ENCODE assay signal across 1 cellular context in the genomic region with DNA sequence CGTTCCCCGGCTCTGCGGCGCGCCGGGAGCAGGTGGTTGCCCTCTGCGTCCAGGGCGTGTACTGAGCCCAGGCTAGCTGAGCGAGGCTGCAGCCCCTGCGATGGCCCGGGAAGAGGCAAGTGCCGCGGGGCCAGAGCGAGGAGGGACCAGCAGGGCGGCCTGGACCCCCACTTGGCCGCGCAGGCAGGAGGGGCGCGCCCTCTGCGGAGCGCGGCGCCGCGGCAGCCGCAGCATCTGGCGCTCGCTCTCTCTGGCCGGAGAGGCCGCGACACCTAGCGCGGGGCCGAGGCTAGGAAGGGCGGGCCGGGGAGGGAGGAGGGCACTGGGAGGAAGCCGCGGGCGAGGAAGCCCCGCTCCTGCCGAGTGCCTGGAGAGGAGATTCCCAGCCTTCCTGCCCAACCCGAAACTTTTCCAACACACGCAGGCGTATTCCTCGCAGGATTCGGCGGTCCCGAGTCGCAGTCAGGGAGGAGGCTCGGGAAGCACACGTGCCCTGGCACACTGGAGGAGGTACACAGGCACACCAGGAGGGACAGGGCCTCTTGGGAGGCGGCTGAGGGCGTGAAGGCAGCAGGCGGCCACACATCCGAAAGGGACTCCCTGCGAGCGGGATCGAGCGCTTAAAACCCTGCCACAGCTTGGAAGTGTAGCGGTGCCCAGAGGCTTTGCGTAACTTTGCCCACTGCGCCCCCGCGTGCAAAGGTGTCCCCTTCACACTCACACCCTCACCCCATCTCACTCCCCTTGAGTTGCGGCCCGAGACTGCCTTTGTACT.
TF ChIP-seq lines count a peak whose summit lies in the region.

No MANE protein-coding gene starts in this region.

TF ChIP-seq in HepG2, 621 proteins besides CTCF, POLR2A, EP300 and RAD21 (continued from another document and continues in another):
- TF ChIP-seq GRHL1 (CRISPR knock-in tag; conservative IDR thresholded peaks at IDR 0.05) = no peak
- TF ChIP-seq JARID2 (CRISPR knock-in tag; IDR thresholded peaks at IDR 0.05; ENCODE audit: insufficient replicate concordance) = no peak
- TF ChIP-seq CENPT (CRISPR knock-in tag; IDR thresholded peaks at IDR 0.05; ENCODE audit: low read depth) = no peak
- TF ChIP-seq, protein P1, sequence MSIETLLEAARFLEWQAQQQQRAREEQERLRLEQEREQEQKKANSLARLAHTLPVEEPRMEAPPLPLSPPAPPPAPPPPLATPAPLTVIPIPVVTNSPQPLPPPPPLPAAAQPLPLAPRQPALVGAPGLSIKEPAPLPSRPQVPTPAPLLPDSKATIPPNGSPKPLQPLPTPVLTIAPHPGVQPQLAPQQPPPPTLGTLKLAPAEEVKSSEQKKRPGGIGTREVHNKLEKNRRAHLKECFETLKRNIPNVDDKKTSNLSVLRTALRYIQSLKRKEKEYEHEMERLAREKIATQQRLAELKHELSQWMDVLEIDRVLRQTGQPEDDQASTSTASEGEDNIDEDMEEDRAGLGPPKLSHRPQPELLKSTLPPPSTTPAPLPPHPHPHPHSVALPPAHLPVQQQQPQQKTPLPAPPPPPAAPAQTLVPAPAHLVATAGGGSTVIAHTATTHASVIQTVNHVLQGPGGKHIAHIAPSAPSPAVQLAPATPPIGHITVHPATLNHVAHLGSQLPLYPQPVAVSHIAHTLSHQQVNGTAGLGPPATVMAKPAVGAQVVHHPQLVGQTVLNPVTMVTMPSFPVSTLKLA (IDR thresholded peaks at IDR 0.05) = no peak
- peak; percentile 77 for TF ChIP-seq ZNF274 (CRISPR knock-in tag; IDR thresholded peaks at IDR 0.05)
- TF ChIP-seq, protein P2, sequence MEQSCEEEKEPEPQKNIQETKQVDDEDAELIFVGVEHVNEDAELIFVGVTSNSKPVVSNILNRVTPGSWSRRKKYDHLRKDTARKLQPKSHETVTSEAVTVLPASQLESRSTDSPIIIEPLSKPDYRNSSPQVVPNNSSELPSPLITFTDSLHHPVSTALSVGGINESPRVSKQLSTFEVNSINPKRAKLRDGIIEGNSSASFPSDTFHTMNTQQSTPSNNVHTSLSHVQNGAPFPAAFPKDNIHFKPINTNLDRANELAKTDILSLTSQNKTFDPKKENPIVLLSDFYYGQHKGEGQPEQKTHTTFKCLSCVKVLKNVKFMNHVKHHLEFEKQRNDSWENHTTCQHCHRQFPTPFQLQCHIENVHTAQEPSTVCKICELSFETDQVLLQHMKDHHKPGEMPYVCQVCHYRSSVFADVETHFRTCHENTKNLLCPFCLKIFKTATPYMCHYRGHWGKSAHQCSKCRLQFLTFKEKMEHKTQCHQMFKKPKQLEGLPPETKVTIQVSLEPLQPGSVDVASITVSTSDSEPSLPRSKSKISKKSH (CRISPR knock-in tag; IDR thresholded peaks at IDR 0.05; ENCODE audit: borderline replicate concordance) = peak; percentile 35; the same call in 1 of the 2 replicates
- no peak for TF ChIP-seq MLLT10 (CRISPR knock-in tag; IDR thresholded peaks at IDR 0.05)
- TF ChIP-seq HOXA9 (CRISPR knock-in tag; IDR thresholded peaks at IDR 0.05; ENCODE audit: borderline replicate concordance) = no peak
- TF ChIP-seq, protein P3, sequence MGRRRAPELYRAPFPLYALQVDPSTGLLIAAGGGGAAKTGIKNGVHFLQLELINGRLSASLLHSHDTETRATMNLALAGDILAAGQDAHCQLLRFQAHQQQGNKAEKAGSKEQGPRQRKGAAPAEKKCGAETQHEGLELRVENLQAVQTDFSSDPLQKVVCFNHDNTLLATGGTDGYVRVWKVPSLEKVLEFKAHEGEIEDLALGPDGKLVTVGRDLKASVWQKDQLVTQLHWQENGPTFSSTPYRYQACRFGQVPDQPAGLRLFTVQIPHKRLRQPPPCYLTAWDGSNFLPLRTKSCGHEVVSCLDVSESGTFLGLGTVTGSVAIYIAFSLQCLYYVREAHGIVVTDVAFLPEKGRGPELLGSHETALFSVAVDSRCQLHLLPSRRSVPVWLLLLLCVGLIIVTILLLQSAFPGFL (CRISPR knock-in tag; IDR thresholded peaks at IDR 0.05) = no peak
- 0 out of 2 replicates have a peak, but pooled peaks have one; percentile 29 for TF ChIP-seq CBX5 (CRISPR knock-in tag; IDR thresholded peaks at IDR 0.05; ENCODE audit: borderline replicate concordance)
- peak; percentile 30; the same call in 1 of the 2 replicates for TF ChIP-seq IRF2 (CRISPR knock-in tag; IDR thresholded peaks at IDR 0.05)
- TF ChIP-seq ZNF12 (CRISPR knock-in tag; IDR thresholded peaks at IDR 0.05) = no peak
- TF ChIP-seq ARID2 (CRISPR knock-in tag; IDR thresholded peaks at IDR 0.05; ENCODE audit: borderline replicate concordance) = no peak
- TF ChIP-seq, protein P4, sequence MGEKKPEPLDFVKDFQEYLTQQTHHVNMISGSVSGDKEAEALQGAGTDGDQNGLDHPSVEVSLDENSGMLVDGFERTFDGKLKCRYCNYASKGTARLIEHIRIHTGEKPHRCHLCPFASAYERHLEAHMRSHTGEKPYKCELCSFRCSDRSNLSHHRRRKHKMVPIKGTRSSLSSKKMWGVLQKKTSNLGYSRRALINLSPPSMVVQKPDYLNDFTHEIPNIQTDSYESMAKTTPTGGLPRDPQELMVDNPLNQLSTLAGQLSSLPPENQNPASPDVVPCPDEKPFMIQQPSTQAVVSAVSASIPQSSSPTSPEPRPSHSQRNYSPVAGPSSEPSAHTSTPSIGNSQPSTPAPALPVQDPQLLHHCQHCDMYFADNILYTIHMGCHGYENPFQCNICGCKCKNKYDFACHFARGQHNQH (CRISPR knock-in tag; IDR thresholded peaks at IDR 0.05) = no peak
- TF ChIP-seq ZNF607 (CRISPR knock-in tag; IDR thresholded peaks at IDR 0.05; ENCODE audit: borderline replicate concordance) = 0 out of 2 replicates have a peak, but pooled peaks have one; percentile 42
- no peak for TF ChIP-seq TBP (CRISPR knock-in tag; IDR thresholded peaks at IDR 0.05)
- no peak for TF ChIP-seq TGIF2 (CRISPR knock-in tag; IDR thresholded peaks at IDR 0.05)
- TF ChIP-seq, protein P5, sequence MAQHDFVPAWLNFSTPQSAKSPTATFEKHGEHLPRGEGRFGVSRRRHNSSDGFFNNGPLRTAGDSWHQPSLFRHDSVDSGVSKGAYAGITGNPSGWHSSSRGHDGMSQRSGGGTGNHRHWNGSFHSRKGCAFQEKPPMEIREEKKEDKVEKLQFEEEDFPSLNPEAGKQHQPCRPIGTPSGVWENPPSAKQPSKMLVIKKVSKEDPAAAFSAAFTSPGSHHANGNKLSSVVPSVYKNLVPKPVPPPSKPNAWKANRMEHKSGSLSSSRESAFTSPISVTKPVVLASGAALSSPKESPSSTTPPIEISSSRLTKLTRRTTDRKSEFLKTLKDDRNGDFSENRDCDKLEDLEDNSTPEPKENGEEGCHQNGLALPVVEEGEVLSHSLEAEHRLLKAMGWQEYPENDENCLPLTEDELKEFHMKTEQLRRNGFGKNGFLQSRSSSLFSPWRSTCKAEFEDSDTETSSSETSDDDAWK (CRISPR knock-in tag; IDR thresholded peaks at IDR 0.05) = no peak
- TF ChIP-seq ZNF451 (CRISPR knock-in tag; IDR thresholded peaks at IDR 0.05) = peak; percentile 62; the same call in 1 of the 2 replicates
- no peak for TF ChIP-seq DRAP1 (CRISPR knock-in tag; IDR thresholded peaks at IDR 0.05)
- TF ChIP-seq ZNF232 (CRISPR knock-in tag; IDR thresholded peaks at IDR 0.05; ENCODE audit: borderline replicate concordance) = no peak
- 0 out of 2 replicates have a peak, but pooled peaks have one; percentile 58 for TF ChIP-seq NRL (CRISPR knock-in tag; IDR thresholded peaks at IDR 0.05; ENCODE audit: borderline replicate concordance)
- TF ChIP-seq ZNF572 (CRISPR knock-in tag; IDR thresholded peaks at IDR 0.05) = no peak
- no peak; the same call in 1 of the 2 replicates for TF ChIP-seq ZNF576 (CRISPR knock-in tag; IDR thresholded peaks at IDR 0.05)
- no peak for TF ChIP-seq POLR2AphosphoS5 (IDR thresholded peaks at IDR 0.05; ENCODE audit: low read depth, low read length)
- TF ChIP-seq CERS6 (CRISPR knock-in tag; IDR thresholded peaks at IDR 0.05) = no peak
- no peak for TF ChIP-seq ZNF121 (CRISPR knock-in tag; IDR thresholded peaks at IDR 0.05)
- TF ChIP-seq, protein P6, sequence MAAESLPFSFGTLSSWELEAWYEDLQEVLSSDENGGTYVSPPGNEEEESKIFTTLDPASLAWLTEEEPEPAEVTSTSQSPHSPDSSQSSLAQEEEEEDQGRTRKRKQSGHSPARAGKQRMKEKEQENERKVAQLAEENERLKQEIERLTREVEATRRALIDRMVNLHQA (CRISPR knock-in tag; IDR thresholded peaks at IDR 0.05) = no peak
- TF ChIP-seq KDM4B (CRISPR knock-in tag; IDR thresholded peaks at IDR 0.05) = no peak
- no peak for TF ChIP-seq KLF16 (CRISPR knock-in tag; IDR thresholded peaks at IDR 0.05)
- TF ChIP-seq MIER3 (CRISPR knock-in tag; IDR thresholded peaks at IDR 0.05; ENCODE audit: borderline replicate concordance) = no peak
- TF ChIP-seq, protein P7, sequence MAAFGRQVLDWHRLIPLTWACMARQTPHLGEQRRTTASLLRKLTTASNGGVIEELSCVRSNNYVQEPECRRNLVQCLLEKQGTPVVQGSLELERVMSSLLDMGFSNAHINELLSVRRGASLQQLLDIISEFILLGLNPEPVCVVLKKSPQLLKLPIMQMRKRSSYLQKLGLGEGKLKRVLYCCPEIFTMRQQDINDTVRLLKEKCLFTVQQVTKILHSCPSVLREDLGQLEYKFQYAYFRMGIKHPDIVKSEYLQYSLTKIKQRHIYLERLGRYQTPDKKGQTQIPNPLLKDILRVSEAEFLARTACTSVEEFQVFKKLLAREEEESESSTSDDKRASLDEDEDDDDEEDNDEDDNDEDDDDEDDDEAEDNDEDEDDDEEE (CRISPR knock-in tag; IDR thresholded peaks at IDR 0.05) = no peak
- no peak for TF ChIP-seq SYNCRIP (IDR thresholded peaks at IDR 0.05; ENCODE audit: insufficient read depth, low read depth, low read length)
- TF ChIP-seq, protein P8, sequence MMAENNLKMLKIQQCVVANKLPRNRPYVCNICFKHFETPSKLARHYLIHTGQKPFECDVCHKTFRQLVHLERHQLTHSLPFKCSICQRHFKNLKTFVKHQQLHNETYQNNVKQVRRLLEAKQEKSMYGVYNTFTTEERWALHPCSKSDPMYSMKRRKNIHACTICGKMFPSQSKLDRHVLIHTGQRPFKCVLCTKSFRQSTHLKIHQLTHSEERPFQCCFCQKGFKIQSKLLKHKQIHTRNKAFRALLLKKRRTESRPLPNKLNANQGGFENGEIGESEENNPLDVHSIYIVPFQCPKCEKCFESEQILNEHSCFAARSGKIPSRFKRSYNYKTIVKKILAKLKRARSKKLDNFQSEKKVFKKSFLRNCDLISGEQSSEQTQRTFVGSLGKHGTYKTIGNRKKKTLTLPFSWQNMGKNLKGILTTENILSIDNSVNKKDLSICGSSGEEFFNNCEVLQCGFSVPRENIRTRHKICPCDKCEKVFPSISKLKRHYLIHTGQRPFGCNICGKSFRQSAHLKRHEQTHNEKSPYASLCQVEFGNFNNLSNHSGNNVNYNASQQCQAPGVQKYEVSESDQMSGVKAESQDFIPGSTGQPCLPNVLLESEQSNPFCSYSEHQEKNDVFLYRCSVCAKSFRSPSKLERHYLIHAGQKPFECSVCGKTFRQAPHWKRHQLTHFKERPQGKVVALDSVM (CRISPR knock-in tag; IDR thresholded peaks at IDR 0.05) = no peak
- no peak for TF ChIP-seq DNMT3B (CRISPR knock-in tag; conservative IDR thresholded peaks at IDR 0.05)
- TF ChIP-seq PHB2 (IDR thresholded peaks at IDR 0.05; ENCODE audit: partially characterized antibody) = no peak
- TF ChIP-seq KDM2A (CRISPR knock-in tag; IDR thresholded peaks at IDR 0.05; ENCODE audit: borderline replicate concordance, low read depth) = peak; percentile 63
- no peak for TF ChIP-seq FOXP1 (IDR thresholded peaks at IDR 0.05)
- TF ChIP-seq FOXP1 (CRISPR knock-in tag; IDR thresholded peaks at IDR 0.05) = no peak
- peak; percentile 55; the same call in 1 of the 2 replicates for TF ChIP-seq YEATS4 (CRISPR knock-in tag; IDR thresholded peaks at IDR 0.05; ENCODE audit: borderline replicate concordance)
- no peak for TF ChIP-seq ZNF557 (CRISPR knock-in tag; IDR thresholded peaks at IDR 0.05)
- TF ChIP-seq ZNF329 (CRISPR knock-in tag; IDR thresholded peaks at IDR 0.05; ENCODE audit: low read depth) = no peak
- no peak for TF ChIP-seq ATF7 (IDR thresholded peaks at IDR 0.05)
- TF ChIP-seq ATF7 (CRISPR knock-in tag; IDR thresholded peaks at IDR 0.05) = no peak
